8 cellular contexts compared by ENCODE assay signal in genomic region chr2:65130440-65131175, GRCh38. TPM values are rescaled to one million over a fixed set of nuclear protein-coding genes. Genes with fewer than 3 reads are reported as not detected.
DNase-seq lines count a peak whose midpoint lies in the region; ATAC-seq and TF ChIP-seq lines count a peak whose summit lies in the region.

No MANE protein-coding gene starts in this region.

- H3K27me3 Mint-ChIP-seq in GM23338 (ENCODE audit: insufficient read depth, low read depth, poor library complexity): peaks cover 11% of the 10 kb centered on the region
- H3K27me3 Mint-ChIP-seq in activated naive CD8-positive, alpha-beta T cell treated with anti-CD3 and anti-CD28 coated beads, Interleukin-2, amount 50 U/mL, for 24 hours: no peaks in the 10 kb centered on the region

- H3K4me3 ChIP-seq in GM23338: peak overlapping the region; percentile 87
- peak overlapping the region; percentile 70 for H3K4me3 ChIP-seq in Karpas-422 (ENCODE audit: low read length)
- peak overlapping the region; percentile 75 for H3K4me3 ChIP-seq in iPS-18a (ENCODE audit: low read length)

- H3K79me2 ChIP-seq in GM23338 (replicated peaks; ENCODE audit: insufficient read depth) (peaks cover 40% of the 10 kb centered on the region), Karpas-422 (ENCODE audit: low read length) (peaks cover 43% of the 10 kb centered on the region)

- DNase-seq in DMS79 treated with DMSO at 0.1 percent for 48 hours (lab: John Stamatoyannopoulos, UW) (peak; percentile 68), DMS79 (lab: John Stamatoyannopoulos, UW) (no peak), GM23338 (ENCODE audit: low spot score) (no peak), Karpas-422 (peak; percentile 78), cerebellum (ENCODE audit: low spot score) (no peak)
- no peak for DNase-seq in activated naive CD8-positive, alpha-beta T cell treated with anti-CD3 and anti-CD28 coated beads, Interleukin-2, amount 50 U/mL, for 24 hours
- DNase-seq in stimulated activated naive CD8-positive, alpha-beta T cell treated with anti-CD3 and anti-CD28 coated beads, Interleukin-15, Interleukin-2, amounts not matched to agents 100 U/mL and 50 U/mL, for 24 hours: no peak

- H3K27ac ChIP-seq in GM23338 (ENCODE audit: low read depth) (peak overlapping the region; percentile 97), Karpas-422 (ENCODE audit: low read length) (no peak overlapping the region), iPS-18a (ENCODE audit: low read length) (peak overlapping the region; percentile 43)

- peaks cover 34% of the 10 kb centered on the region for H3K4me1 ChIP-seq in GM23338 (ENCODE audit: insufficient read depth)
- H3K4me1 ChIP-seq in Karpas-422 (ENCODE audit: low read length): peaks cover 32% of the 10 kb centered on the region
- H3K4me1 ChIP-seq in iPS-18a (ENCODE audit: control insufficient read depth, low read depth, low read length): peaks cover 21% of the 10 kb centered on the region

- H3K36me3 Mint-ChIP-seq in GM23338 (ENCODE audit: low read depth): peaks cover 3% of the 10 kb centered on the region; the same call in 1 of the 3 replicates
- peaks cover 8% of the 10 kb centered on the region for H3K36me3 Mint-ChIP-seq in activated naive CD8-positive, alpha-beta T cell treated with anti-CD3 and anti-CD28 coated beads, Interleukin-2, amount 50 U/mL, for 24 hours (ENCODE audit: low read depth)

- H3K9me2 ChIP-seq in GM23338 (ENCODE audit: insufficient read depth): no peaks in the 10 kb centered on the region
- H3K9me2 ChIP-seq in Karpas-422 (replicated peaks; ENCODE audit: insufficient read depth, low read length): no peaks in the 10 kb centered on the region

- H3K9me3 Mint-ChIP-seq in GM23338: no peaks in the 10 kb centered on the region
- H3K9me3 Mint-ChIP-seq in activated naive CD8-positive, alpha-beta T cell treated with anti-CD3 and anti-CD28 coated beads, Interleukin-2, amount 50 U/mL, for 24 hours: no peaks in the 10 kb centered on the region

- H4K20me1 ChIP-seq in GM23338 (replicated peaks; ENCODE audit: insufficient read depth) (peaks cover 20% of the 10 kb centered on the region), Karpas-422 (ENCODE audit: insufficient read depth, low read depth, low read length) (peaks cover 33% of the 10 kb centered on the region)

- 0 out of 4 replicates have a peak, but pooled peaks of 1 of the 2 experiments have one; percentile 3 for TF ChIP-seq CTCF in GM23338 (conservative IDR thresholded peaks at IDR 0.05; ENCODE audit: low read depth in 2 of 2)

- 0 out of 2 replicates have a peak, but pooled peaks cover 3% of the 10 kb centered on the region for H3F3A ChIP-seq in GM23338 (replicated peaks; ENCODE audit: low read depth)

- H3K27ac Mint-ChIP-seq in GM23338: peak overlapping the region; percentile 97
- H3K27ac Mint-ChIP-seq in activated naive CD8-positive, alpha-beta T cell treated with anti-CD3 and anti-CD28 coated beads, Interleukin-2, amount 50 U/mL, for 24 hours: peak overlapping the region; percentile 100

- no peaks in the 10 kb centered on the region for H3K9me3 ChIP-seq in Karpas-422 (ENCODE audit: low read length)
- no peaks in the 10 kb centered on the region for H3K9me3 ChIP-seq in iPS-18a (ENCODE audit: control insufficient read depth, low read depth, low read length)

- H3K36me3 ChIP-seq in GM23338 (ENCODE audit: insufficient read depth) (no peaks in the 10 kb centered on the region), Karpas-422 (ENCODE audit: insufficient read depth, low read length) (peaks cover 5% of the 10 kb centered on the region; the same call in 1 of the 2 replicates), iPS-18a (ENCODE audit: control insufficient read depth, low read depth, low read length) (no peaks in the 10 kb centered on the region)

- H3K9ac ChIP-seq in Karpas-422 (ENCODE audit: low read length) (peak overlapping the region; percentile 68), iPS-18a (ENCODE audit: low read length) (peak overlapping the region; percentile 64)

- peak overlapping the region; percentile 72 for H3K4me2 ChIP-seq in GM23338
- peak overlapping the region; percentile 75 for H3K4me2 ChIP-seq in Karpas-422 (ENCODE audit: low read depth, low read length, poor library complexity, severe bottlenecking)

- H2AFZ ChIP-seq in GM23338 (peak overlapping the region; percentile 91), Karpas-422 (ENCODE audit: low read length) (peak overlapping the region; percentile 84; the same call in 1 of the 2 replicates)

- ATAC-seq in GM23338: peak; percentile 62
- peak; percentile 5 for ATAC-seq in activated naive CD8-positive, alpha-beta T cell treated with anti-CD3 and anti-CD28 coated beads, Interleukin-2, amount 50 U/mL, for 24 hours
- peak; percentile 4 for ATAC-seq in stimulated activated naive CD8-positive, alpha-beta T cell treated with anti-CD3 and anti-CD28 coated beads, Interleukin-15, Interleukin-2, amounts not matched to agents 100 U/mL and 50 U/mL, for 24 hours

- H3K4me3 Mint-ChIP-seq in GM23338: peak overlapping the region; percentile 86
- H3K4me3 Mint-ChIP-seq in activated naive CD8-positive, alpha-beta T cell treated with anti-CD3 and anti-CD28 coated beads, Interleukin-2, amount 50 U/mL, for 24 hours: peak overlapping the region; percentile 99

- peaks cover 23% of the 10 kb centered on the region for H3K4me1 Mint-ChIP-seq in GM23338
- H3K4me1 Mint-ChIP-seq in activated naive CD8-positive, alpha-beta T cell treated with anti-CD3 and anti-CD28 coated beads, Interleukin-2, amount 50 U/mL, for 24 hours: peaks cover 35% of the 10 kb centered on the region

- H3K27me3 ChIP-seq in GM23338 (ENCODE audit: insufficient read depth) (no peaks in the 10 kb centered on the region), Karpas-422 (ENCODE audit: low read length) (no peaks in the 10 kb centered on the region), iPS-18a (ENCODE audit: control insufficient read depth, insufficient read depth, low read length) (no peaks in the 10 kb centered on the region)

TF ChIP-seq in GM23338, 12 proteins besides CTCF, POLR2A, EP300 and RAD21 (continues in another document):
- no peak for TF ChIP-seq NANOG (IDR thresholded peaks at IDR 0.05; ENCODE audit: borderline replicate concordance)
- no peak for TF ChIP-seq ZNF462 (CRISPR knock-in tag; IDR thresholded peaks at IDR 0.05)

RNA-seq across cellular contexts. Expression of gene RAB1A, which starts 0.7 kb away (rescaled TPM):
- total RNA-seq in GM23338 (2014; rRNA removed; shearing (Covaris generic)): 93.6 and 94.8 TPM in 2 replicates
- polyA plus RNA-seq in GM23338 (2016; fragmentation: Nextera tagmentation; extraction: Ambion mirVana): 140 and 172 TPM in 2 replicates
- total RNA-seq in Karpas-422 (2014; rRNA removed; shearing (Covaris generic); ENCODE audit: low replicate concordance): 40.1 and 79.1 TPM in 2 replicates
- total RNA-seq in cerebellum: 75.6 TPM

Comparison
In these comparisons a context has a peak if more than half of its experiments do, and no peak if none do; other contexts are left out.
1. DNase-seq: peak in DMS79 treated with DMSO at 0.1 percent for 48 hours (single experiment) and Karpas-422 (single experiment); none in DMS79 (single experiment), GM23338 (single experiment), activated naive CD8-positive, alpha-beta T cell treated with anti-CD3 and anti-CD28 coated beads, Interleukin-2, amount 50 U/mL, for 24 hours (single experiment), stimulated activated naive CD8-positive, alpha-beta T cell treated with anti-CD3 and anti-CD28 coated beads, Interleukin-15, Interleukin-2, amounts not matched to agents 100 U/mL and 50 U/mL, for 24 hours (single experiment) and cerebellum (single experiment).
2. ATAC-seq: peak in every context shown above with its lines; median percentile 62 in GM23338; 5 in activated naive CD8-positive, alpha-beta T cell treated with anti-CD3 and anti-CD28 coated beads, Interleukin-2, amount 50 U/mL, for 24 hours; 4 in stimulated activated naive CD8-positive, alpha-beta T cell treated with anti-CD3 and anti-CD28 coated beads, Interleukin-15, Interleukin-2, amounts not matched to agents 100 U/mL and 50 U/mL, for 24 hours.
3. Peak in every context shown above with its lines, with median percentiles within 50 percentile points of each other: H3K4me3 ChIP-seq.